Comparison of ENCODE assay signal across 1 cellular context in the genomic region with DNA sequence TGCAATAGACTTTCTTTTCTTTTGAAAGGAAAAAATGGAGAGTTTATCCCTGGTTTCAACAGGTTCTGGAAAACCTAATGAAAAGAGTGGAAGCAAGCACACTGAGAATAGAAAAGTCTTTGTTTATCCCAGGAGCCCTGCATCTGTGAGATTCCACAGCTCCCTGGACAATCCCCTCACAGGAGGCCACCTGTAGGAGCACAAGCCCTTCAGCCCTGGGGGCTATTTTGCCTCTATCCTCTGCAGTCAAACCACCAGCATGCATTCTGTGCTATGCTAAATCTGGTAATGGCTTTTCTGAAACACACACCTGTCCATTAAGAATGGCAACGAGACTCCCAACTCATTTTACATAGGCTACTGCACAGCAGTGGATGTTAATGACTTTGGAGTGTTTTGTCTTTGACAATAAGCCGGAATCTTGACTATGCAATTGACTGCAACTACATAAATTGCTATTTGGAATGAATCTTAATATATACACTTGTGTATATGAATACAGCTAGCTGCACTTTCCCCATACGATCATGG.
A peak's percentile ranks its signal among the peaks of the same experiment; 100 is the strongest.
TF ChIP-seq lines count a peak whose summit lies in the region.

No MANE protein-coding gene starts in this region.

TF ChIP-seq in H1, 55 proteins besides CTCF, POLR2A, EP300 and RAD21:
- peak; percentile 69; the same call in 1 of the 2 replicates for TF ChIP-seq TCF12 (IDR thresholded peaks at IDR 0.05; ENCODE audit: low read depth, low read length)
- TF ChIP-seq KDM1A (IDR thresholded peaks at IDR 0.05; ENCODE audit: borderline replicate concordance, low read length) = no peak
- no peak for TF ChIP-seq RFX5 (IDR thresholded peaks at IDR 0.05; ENCODE audit: borderline replicate concordance, low read depth, low read length)
- TF ChIP-seq HDAC2 (IDR thresholded peaks at IDR 0.05; ENCODE audit: borderline replicate concordance in 1 of 2, low read depth in 2 of 2, low read length in 2 of 2) = peak in 1 of 2 experiments; percentile 69; a peak in 1 of 4 replicates
